In the genomic region with DNA sequence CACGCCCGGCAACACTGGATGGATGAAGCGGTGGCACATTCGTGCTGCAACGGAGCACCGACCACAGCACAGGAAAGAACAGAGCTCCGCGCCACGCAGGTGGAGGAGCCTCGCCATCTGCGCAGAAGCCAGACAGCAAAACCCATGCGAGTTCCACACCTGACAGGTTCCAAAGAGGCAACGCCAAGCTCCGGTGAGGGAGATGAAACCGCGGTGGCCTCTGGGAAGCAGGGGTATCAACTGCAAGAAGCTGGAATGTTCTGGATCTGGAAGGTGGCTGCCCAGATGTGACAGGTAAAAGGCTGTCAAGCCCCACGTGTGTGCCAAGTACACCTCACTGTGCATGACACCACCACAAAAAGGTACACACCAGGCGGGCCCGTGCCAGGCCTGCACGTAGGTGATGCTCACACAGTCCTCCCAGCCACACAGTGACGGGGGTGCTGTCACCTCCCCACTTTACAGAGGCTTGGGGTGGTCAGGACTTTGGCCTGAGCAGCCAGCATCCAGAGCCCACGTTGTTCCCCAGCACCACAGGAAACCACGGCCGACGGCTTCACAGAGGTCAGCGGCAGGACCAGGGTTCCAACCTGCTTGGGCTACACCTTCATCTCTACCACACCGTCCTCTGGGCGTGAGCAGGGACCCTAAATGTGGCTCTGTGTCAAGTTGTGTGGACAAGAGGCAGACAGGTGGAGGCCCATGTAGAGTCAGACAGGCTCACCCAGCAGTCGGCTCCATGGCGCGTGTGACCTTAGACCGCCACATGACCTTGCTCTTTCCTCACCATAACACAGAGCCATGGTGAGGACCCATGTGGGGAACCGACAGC, we compare ENCODE assay signal across 1 cellular context.
TF ChIP-seq lines count a peak whose summit lies in the region.

No MANE protein-coding gene starts in this region.

TF ChIP-seq in GM23338, 12 proteins besides CTCF, POLR2A, EP300 and RAD21 (continued from another document):
- TF ChIP-seq, protein P1, sequence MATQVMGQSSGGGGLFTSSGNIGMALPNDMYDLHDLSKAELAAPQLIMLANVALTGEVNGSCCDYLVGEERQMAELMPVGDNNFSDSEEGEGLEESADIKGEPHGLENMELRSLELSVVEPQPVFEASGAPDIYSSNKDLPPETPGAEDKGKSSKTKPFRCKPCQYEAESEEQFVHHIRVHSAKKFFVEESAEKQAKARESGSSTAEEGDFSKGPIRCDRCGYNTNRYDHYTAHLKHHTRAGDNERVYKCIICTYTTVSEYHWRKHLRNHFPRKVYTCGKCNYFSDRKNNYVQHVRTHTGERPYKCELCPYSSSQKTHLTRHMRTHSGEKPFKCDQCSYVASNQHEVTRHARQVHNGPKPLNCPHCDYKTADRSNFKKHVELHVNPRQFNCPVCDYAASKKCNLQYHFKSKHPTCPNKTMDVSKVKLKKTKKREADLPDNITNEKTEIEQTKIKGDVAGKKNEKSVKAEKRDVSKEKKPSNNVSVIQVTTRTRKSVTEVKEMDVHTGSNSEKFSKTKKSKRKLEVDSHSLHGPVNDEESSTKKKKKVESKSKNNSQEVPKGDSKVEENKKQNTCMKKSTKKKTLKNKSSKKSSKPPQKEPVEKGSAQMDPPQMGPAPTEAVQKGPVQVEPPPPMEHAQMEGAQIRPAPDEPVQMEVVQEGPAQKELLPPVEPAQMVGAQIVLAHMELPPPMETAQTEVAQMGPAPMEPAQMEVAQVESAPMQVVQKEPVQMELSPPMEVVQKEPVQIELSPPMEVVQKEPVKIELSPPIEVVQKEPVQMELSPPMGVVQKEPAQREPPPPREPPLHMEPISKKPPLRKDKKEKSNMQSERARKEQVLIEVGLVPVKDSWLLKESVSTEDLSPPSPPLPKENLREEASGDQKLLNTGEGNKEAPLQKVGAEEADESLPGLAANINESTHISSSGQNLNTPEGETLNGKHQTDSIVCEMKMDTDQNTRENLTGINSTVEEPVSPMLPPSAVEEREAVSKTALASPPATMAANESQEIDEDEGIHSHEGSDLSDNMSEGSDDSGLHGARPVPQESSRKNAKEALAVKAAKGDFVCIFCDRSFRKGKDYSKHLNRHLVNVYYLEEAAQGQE (IDR thresholded peaks at IDR 0.05; ENCODE audit: unreplicated experiment): no peak
- TF ChIP-seq, protein P2, sequence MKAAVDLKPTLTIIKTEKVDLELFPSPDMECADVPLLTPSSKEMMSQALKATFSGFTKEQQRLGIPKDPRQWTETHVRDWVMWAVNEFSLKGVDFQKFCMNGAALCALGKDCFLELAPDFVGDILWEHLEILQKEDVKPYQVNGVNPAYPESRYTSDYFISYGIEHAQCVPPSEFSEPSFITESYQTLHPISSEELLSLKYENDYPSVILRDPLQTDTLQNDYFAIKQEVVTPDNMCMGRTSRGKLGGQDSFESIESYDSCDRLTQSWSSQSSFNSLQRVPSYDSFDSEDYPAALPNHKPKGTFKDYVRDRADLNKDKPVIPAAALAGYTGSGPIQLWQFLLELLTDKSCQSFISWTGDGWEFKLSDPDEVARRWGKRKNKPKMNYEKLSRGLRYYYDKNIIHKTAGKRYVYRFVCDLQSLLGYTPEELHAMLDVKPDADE (IDR thresholded peaks at IDR 0.05): no peak
- no peak for TF ChIP-seq CREB1 (CRISPR knock-in tag; IDR thresholded peaks at IDR 0.05; ENCODE audit: low read depth)
- no peak for TF ChIP-seq POLR2AphosphoS5 (IDR thresholded peaks at IDR 0.05; ENCODE audit: low read depth)
- no peak for TF ChIP-seq STAT1 (IDR thresholded peaks at IDR 0.05; ENCODE audit: unreplicated experiment)
- no peak for TF ChIP-seq ZNF331 (CRISPR knock-in tag; IDR thresholded peaks at IDR 0.05; ENCODE audit: low read depth)
- TF ChIP-seq, protein P3, sequence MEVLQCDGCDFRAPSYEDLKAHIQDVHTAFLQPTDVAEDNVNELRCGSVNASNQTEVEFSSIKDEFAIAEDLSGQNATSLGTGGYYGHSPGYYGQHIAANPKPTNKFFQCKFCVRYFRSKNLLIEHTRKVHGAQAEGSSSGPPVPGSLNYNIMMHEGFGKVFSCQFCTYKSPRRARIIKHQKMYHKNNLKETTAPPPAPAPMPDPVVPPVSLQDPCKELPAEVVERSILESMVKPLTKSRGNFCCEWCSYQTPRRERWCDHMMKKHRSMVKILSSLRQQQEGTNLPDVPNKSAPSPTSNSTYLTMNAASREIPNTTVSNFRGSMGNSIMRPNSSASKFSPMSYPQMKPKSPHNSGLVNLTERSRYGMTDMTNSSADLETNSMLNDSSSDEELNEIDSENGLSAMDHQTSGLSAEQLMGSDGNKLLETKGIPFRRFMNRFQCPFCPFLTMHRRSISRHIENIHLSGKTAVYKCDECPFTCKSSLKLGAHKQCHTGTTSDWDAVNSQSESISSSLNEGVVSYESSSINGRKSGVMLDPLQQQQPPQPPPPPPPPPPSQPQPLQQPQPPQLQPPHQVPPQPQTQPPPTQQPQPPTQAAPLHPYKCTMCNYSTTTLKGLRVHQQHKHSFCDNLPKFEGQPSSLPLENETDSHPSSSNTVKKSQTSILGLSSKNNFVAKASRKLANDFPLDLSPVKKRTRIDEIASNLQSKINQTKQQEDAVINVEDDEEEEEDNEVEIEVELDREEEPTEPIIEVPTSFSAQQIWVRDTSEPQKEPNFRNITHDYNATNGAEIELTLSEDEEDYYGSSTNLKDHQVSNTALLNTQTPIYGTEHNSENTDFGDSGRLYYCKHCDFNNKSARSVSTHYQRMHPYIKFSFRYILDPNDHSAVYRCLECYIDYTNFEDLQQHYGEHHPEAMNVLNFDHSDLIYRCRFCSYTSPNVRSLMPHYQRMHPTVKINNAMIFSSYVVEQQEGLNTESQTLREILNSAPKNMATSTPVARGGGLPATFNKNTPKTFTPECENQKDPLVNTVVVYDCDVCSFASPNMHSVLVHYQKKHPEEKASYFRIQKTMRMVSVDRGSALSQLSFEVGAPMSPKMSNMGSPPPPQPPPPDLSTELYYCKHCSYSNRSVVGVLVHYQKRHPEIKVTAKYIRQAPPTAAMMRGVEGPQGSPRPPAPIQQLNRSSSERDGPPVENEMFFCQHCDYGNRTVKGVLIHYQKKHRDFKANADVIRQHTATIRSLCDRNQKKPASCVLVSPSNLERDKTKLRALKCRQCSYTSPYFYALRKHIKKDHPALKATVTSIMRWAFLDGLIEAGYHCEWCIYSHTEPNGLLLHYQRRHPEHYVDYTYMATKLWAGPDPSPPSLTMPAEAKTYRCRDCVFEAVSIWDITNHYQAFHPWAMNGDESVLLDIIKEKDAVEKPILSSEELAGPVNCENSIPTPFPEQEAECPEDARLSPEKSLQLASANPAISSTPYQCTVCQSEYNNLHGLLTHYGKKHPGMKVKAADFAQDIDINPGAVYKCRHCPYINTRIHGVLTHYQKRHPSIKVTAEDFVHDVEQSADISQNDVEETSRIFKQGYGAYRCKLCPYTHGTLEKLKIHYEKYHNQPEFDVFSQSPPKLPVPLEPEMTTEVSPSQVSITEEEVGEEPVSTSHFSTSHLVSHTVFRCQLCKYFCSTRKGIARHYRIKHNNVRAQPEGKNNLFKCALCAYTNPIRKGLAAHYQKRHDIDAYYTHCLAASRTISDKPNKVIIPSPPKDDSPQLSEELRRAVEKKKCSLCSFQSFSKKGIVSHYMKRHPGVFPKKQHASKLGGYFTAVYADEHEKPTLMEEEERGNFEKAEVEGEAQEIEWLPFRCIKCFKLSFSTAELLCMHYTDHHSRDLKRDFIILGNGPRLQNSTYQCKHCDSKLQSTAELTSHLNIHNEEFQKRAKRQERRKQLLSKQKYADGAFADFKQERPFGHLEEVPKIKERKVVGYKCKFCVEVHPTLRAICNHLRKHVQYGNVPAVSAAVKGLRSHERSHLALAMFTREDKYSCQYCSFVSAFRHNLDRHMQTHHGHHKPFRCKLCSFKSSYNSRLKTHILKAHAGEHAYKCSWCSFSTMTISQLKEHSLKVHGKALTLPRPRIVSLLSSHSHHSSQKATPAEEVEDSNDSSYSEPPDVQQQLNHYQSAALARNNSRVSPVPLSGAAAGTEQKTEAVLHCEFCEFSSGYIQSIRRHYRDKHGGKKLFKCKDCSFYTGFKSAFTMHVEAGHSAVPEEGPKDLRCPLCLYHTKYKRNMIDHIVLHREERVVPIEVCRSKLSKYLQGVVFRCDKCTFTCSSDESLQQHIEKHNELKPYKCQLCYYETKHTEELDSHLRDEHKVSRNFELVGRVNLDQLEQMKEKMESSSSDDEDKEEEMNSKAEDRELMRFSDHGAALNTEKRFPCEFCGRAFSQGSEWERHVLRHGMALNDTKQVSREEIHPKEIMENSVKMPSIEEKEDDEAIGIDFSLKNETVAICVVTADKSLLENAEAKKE (CRISPR knock-in tag; IDR thresholded peaks at IDR 0.05): no peak
